Comparison of ENCODE assay signal across 8 cellular contexts in genomic region chr12:1605129-1606020, GRCh38. TPM values are rescaled to one million over a fixed set of nuclear protein-coding genes. Genes with fewer than 3 reads are reported as not detected.
DNase-seq lines count a peak whose midpoint lies in the region; ATAC-seq and TF ChIP-seq lines count a peak whose summit lies in the region.

No MANE protein-coding gene starts in this region.

- no peaks in the 10 kb centered on the region for H3K27me3 ChIP-seq in liver (ENCODE audit: control insufficient read depth in 4 of 4, insufficient read depth in 4 of 4, low read length in 3 of 4)

- peaks cover 5 to 35% (median 24%) of the 10 kb centered on the region in 4 donors for H3K4me1 ChIP-seq in liver (ENCODE audit: control insufficient read depth in 4 of 4, insufficient read depth in 4 of 4, low read length in 3 of 4)

- peak overlapping the region; percentile 75 to 81 for H3K9ac ChIP-seq in liver (ENCODE audit: low read depth in 1 of 2, low read length in 2 of 2)

- TF ChIP-seq CTCF in liver (IDR thresholded peaks at IDR 0.05; ENCODE audit: low read depth, low read length, missing input control), result peak; percentile 77

- peak overlapping the region; percentile 34 to 49 (median 36) for H3K4me3 ChIP-seq in liver (ENCODE audit: low read depth in 1 of 3, low read length in 3 of 3)

- peak; percentile 55 for DNase-seq in activated gamma-delta T cell treated with Interleukin-2 at 50 U/mL for 16 hours
- no peak for DNase-seq in activated gamma-delta T cell (lab: John Stamatoyannopoulos, UW)
- peak; percentile 44 to 80 for DNase-seq in NCI-H524 (lab: John Stamatoyannopoulos, UW)
- DNase-seq in activated CD4-positive, alpha-beta T cell treated with anti-CD3 and anti-CD28 coated beads, Interleukin-2, amount 50 U/mL, for 1 hour, result peak; percentile 45
- peak; percentile 80 for DNase-seq in ecto neural progenitor cell (ENCODE audit: low spot score)
- peak; percentile 57 for DNase-seq in stimulated activated CD8-positive, alpha-beta memory T cell treated with anti-CD3 and anti-CD28 coated beads, Interleukin-4, amount 100 ng/mL, for 48 hours

- TF ChIP-seq RAD21 in liver (IDR thresholded peaks at IDR 0.05), result peak; percentile 82 to 87

- ATAC-seq in HG03175 (IDR thresholded peaks at IDR 0.05; ENCODE audit: unreplicated experiment), result peak; percentile 31

- no peaks in the 10 kb centered on the region for H3K9me3 ChIP-seq in liver (ENCODE audit: control insufficient read depth in 4 of 4, low read length in 3 of 4)

- H3K27ac ChIP-seq in liver (ENCODE audit: low read depth in 1 of 2, low read length in 2 of 2), result peak overlapping the region; percentile 93 to 96

- WGBS in liver, result under 1% methylated on average over 22 of the region's 22 CpGs

- no peaks in the 10 kb centered on the region for H3K36me3 ChIP-seq in liver (ENCODE audit: control insufficient read depth in 4 of 4, insufficient read depth in 3 of 4, low read depth in 1 of 4, low read length in 3 of 4)

TF ChIP-seq in liver, 16 proteins besides CTCF, POLR2A, EP300 and RAD21:
- peak; percentile 63 for TF ChIP-seq NR2F2 (IDR thresholded peaks at IDR 0.05)
- TF ChIP-seq HNF4A (conservative IDR thresholded peaks at IDR 0.05), result no peak
- TF ChIP-seq HNF4G (IDR thresholded peaks at IDR 0.05), result no peak
- peak; percentile 41 to 83 for TF ChIP-seq RXRA (IDR thresholded peaks at IDR 0.05)

RNA-seq across cellular contexts. Expression of gene FBXL14, which starts 11.0 kb away (rescaled TPM):
- total RNA-seq in liver, result 1 to 10 TPM; 5.1 to 7.5 TPM
- 1 to 10 TPM in 1 of 2 donors, under 1 TPM in 1; 0.67 to 4.8 TPM for polyA plus RNA-seq in liver

RNA-seq across cellular contexts. Expression of gene WNT5B, which starts 23.7 kb away (rescaled TPM):
- total RNA-seq in liver, result 1 to 10 TPM in 1 of 2 donors, under 1 TPM in 1; 0.59 to 2.4 TPM
- 1 to 10 TPM in 1 of 2 donors, under 1 TPM in 1; 0.92 to 1.0 TPM for polyA plus RNA-seq in liver
